8 cellular contexts compared by ENCODE assay signal in genomic region chr4:70734168-70734954, GRCh38.
A peak's percentile ranks its signal among the peaks of the same experiment; 100 is the strongest.
DNase-seq lines count a peak whose midpoint lies in the region; ATAC-seq, FAIRE-seq and TF ChIP-seq lines count a peak whose summit lies in the region.

No MANE protein-coding gene starts in this region.

- POLR2A ChIA-PET in AG04449 (lab: Yijun Ruan, JAX): interaction anchor here (0.7 to 1.2 kb wide), 2 partner anchors 8 to 12 kb away, joined by 3 read pairs; partner anchors contain the start of gene RUFY3

- CTCF ChIA-PET in AG04449 (lab: Yijun Ruan, JAX): interaction anchor here (0.7 to 2.0 kb wide), 14 partner anchors 10 to 976 kb away, joined by 3 to 12 read pairs (median 4); no protein-coding TSS in a partner anchor

- FAIRE-seq in islet of Langerhans (lab: Jason Lieb, UNC): peak; percentile 17

- peak; percentile 87 for ATAC-seq in GM18499 (IDR thresholded peaks at IDR 0.05; ENCODE audit: insufficient read depth, unreplicated experiment)
- ATAC-seq in HG02852 (IDR thresholded peaks at IDR 0.05; ENCODE audit: unreplicated experiment): peak; percentile 93
- peak; percentile 88 for ATAC-seq in stimulated activated naive CD8-positive, alpha-beta T cell treated with anti-CD3 and anti-CD28 coated beads, Interleukin-15, Interleukin-2, amounts not matched to agents 100 U/mL and 50 U/mL, for 24 hours

- TF ChIP-seq CTCF in AG04449 (IDR thresholded peaks at IDR 0.05; ENCODE audit: insufficient read depth, low read length, missing control alignments) (no peak), astrocyte of the spinal cord (IDR thresholded peaks at IDR 0.05; ENCODE audit: low read depth, low read length) (no peak)

- in situ Hi-C loops in astrocyte of the spinal cord (cut with HindIII; ENCODE audit: low sequenced_read_pairs): no loop called here

- no peak for DNase-seq in AG04449 (ENCODE audit: low read depth, low spot score)
- peak; percentile 69 to 95 for DNase-seq in NOMO-1 (lab: John Stamatoyannopoulos, UW; ENCODE audit: unreplicated experiment in 2 of 2)
- peak; percentile 54 for DNase-seq in astrocyte of the spinal cord (ENCODE audit: low read depth, low spot score)
- DNase-seq in stimulated activated naive CD8-positive, alpha-beta T cell treated with anti-CD3 and anti-CD28 coated beads, Interleukin-15, Interleukin-2, amounts not matched to agents 100 U/mL and 50 U/mL, for 24 hours: no peak
- no peak for DNase-seq in activated CD4-positive, CD25-positive, alpha-beta regulatory T cell (lab: John Stamatoyannopoulos, UW)

- H3K4me3 ChIP-seq in AG04449 (ENCODE audit: low read depth, low read length) (peak overlapping the region; percentile 37), astrocyte of the spinal cord (ENCODE audit: low read depth, low read length) (peak overlapping the region; percentile 38)

Comparison
In these comparisons a context has a peak if more than half of its experiments do, and no peak if none do; other contexts are left out.
1. DNase-seq: peak in NOMO-1 (2 of 2) and astrocyte of the spinal cord (single experiment); none in AG04449 (single experiment), stimulated activated naive CD8-positive, alpha-beta T cell treated with anti-CD3 and anti-CD28 coated beads, Interleukin-15, Interleukin-2, amounts not matched to agents 100 U/mL and 50 U/mL, for 24 hours (single experiment) and activated CD4-positive, CD25-positive, alpha-beta regulatory T cell (0 of 4).
2. Peak in every context shown above with its lines, with median percentiles within 50 percentile points of each other: ATAC-seq.